In the genomic region with DNA sequence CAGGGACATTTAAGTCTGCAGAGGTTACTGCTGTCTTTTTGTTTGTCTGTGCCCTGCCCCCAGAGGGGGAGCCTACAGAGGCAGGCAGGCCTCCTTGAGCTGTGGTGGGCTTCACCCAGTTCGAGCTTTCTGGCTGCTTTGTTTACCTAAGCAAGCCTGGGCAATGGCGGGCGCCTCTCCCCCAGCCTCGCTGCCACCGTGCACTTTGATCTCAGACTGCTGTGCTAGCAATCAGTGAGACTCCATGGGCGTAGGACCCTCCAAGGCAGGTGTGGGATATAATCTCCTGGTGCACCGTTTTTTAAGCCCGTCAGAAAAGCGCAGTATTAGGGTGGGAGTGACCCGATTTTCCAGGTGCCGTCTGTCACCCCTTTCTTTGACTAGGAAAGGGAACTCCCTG, we compare ENCODE assay signal across 9 cellular contexts. TPM values are rescaled to one million over a fixed set of nuclear protein-coding genes. Genes with fewer than 3 reads are reported as not detected.
"Had no signal": no experiment of that assay in that cellular context is flagged by ENCODE, and none has a peak within 500 bp of the region (broad histone marks: within the 10 kb centered on the region; RNA-seq: fewer than 3 reads in every experiment).

No MANE protein-coding gene starts in this region.

RNA-seq across cellular contexts. Expression of gene PKP1, which starts 43.7 kb away (rescaled TPM):
- total RNA-seq: endothelial cell of umbilical vein, fibroblast of villous mesenchyme had no signal

RNA-seq across cellular contexts. Expression of gene IGFN1, which starts 49.0 kb away (rescaled TPM):
- total RNA-seq: dermis microvascular lymphatic vessel endothelial cell, endodermal cell, endothelial cell of umbilical vein, esophagus muscularis mucosa, esophagus squamous epithelium, foreskin keratinocyte, gastroesophageal sphincter, glomerular endothelial cell had no signal
